ENCODE assay signal across 26 cellular contexts in the genomic region with DNA sequence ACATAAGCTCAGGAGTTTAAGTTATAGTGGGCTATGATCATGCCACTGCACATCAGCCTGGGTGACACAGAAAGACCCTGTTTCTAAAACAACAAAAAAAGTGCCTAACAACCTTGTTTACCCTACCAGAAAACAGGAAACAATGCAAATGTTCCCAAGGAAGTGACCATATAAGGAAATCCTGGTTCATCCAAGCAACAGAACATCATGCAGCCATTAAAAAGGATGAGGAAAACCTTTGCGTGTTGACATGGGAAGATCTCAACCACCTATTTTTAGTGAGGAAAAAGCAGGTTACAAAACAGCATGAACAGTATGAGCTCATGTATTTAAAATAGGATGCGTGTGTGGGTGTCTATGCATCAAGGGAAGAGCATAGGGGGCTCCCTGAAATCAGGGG. TPM values are rescaled to one million over a fixed set of nuclear protein-coding genes. Genes with fewer than 3 reads are reported as not detected.
A peak's percentile ranks its signal among the peaks of the same experiment; 100 is the strongest.
DNase-seq lines count a peak whose midpoint lies in the region; FAIRE-seq and TF ChIP-seq lines count a peak whose summit lies in the region.
"Had no signal": no experiment of that assay in that cellular context is flagged by ENCODE, and none has a peak within 500 bp of the region (broad histone marks: within the 10 kb centered on the region; RNA-seq: fewer than 3 reads in every experiment).

No MANE protein-coding gene starts in this region.

- no peaks in the 10 kb centered on the region; a peak in 1 of 7 replicates for H3K36me3 Mint-ChIP-seq in H9 (ENCODE audit: insufficient read depth in 1 of 3, low read depth in 3 of 3)
- H3K36me3 Mint-ChIP-seq: CD14-positive monocyte; CD4-positive, alpha-beta memory T cell had no signal

- no peaks in the 10 kb centered on the region for H3K23me2 ChIP-seq in H9 (ENCODE audit: insufficient read length, low read depth, low read length, poor library complexity, severe bottlenecking)

- H2BK12ac ChIP-seq in H9 (ENCODE audit: insufficient read length, low read depth, low read length) = no peak overlapping the region

- H3K9me3 ChIP-seq in H9 (ENCODE audit: control insufficient read depth, low read depth, low read length) (no peaks in the 10 kb centered on the region), kidney (ENCODE audit: control insufficient read depth in 1 of 2, low read length in 2 of 2) (no peaks in the 10 kb centered on the region), smooth muscle cell (replicated peaks; ENCODE audit: low read depth) (no peaks in the 10 kb centered on the region)
- H3K9me3 ChIP-seq: BE2C; BLaER1 treated with 17β-estradiol and CSF1 and Interleukin-3, amounts not matched to agents 10 nM and 100 nM had no signal

- no peaks in the 10 kb centered on the region for H3K9me3 Mint-ChIP-seq in H9
- H3K9me3 Mint-ChIP-seq: CD4-positive, alpha-beta memory T cell; HFFc6 had no signal

- no peak overlapping the region for H2AFZ ChIP-seq in H9 (ENCODE audit: low read length)
- no peak overlapping the region for H2AFZ ChIP-seq in smooth muscle cell (ENCODE audit: low read depth)
- H2AFZ ChIP-seq: GM23248 had no signal

- WGBS in H9 (ENCODE audit: extremely low coverage, insufficient read length, low lambda C conversion rate) = no CpG with 5 or more reads among the region's 2 CpGs
- WGBS in smooth muscle cell (ENCODE audit: low lambda C conversion rate) = 96% methylated on average over 2 of the region's 2 CpGs

- H2BK20ac ChIP-seq in H9 (ENCODE audit: low read depth, low read length, poor library complexity, severe bottlenecking) = no peak overlapping the region

- H3K27me3 Mint-ChIP-seq in H9 (ENCODE audit: low read depth) = peaks cover 11% of the 10 kb centered on the region

- H4K5ac ChIP-seq in H9 (ENCODE audit: insufficient read length, low read depth, low read length) = no peak overlapping the region

- no peak overlapping the region for H2BK15ac ChIP-seq in H9 (ENCODE audit: low read depth, low read length)

- H3K27me3 ChIP-seq in H9 (ENCODE audit: insufficient read depth, low read length) = no peaks in the 10 kb centered on the region
- no peaks in the 10 kb centered on the region for H3K27me3 ChIP-seq in smooth muscle cell (ENCODE audit: low read depth)
- H3K27me3 ChIP-seq: BE2C; BLaER1 treated with 17β-estradiol and CSF1 and Interleukin-3, amounts not matched to agents 10 nM and 100 nM had no signal

- H3K36me3 ChIP-seq in kidney (ENCODE audit: control insufficient read depth in 1 of 2, insufficient read depth in 2 of 2, low read length in 2 of 2) (no peaks in the 10 kb centered on the region), smooth muscle cell (ENCODE audit: low read depth) (no peaks in the 10 kb centered on the region)
- H3K36me3 ChIP-seq: BE2C; BLaER1 treated with 17β-estradiol and CSF1 and Interleukin-3, amounts not matched to agents 10 nM and 100 nM had no signal

- intact Hi-C loops in kidney (cut with DNase I) = no loop called here

- no peak overlapping the region for H3K27ac Mint-ChIP-seq in H9
- H3K27ac Mint-ChIP-seq: CD14-positive monocyte, HFFc6 had no signal

- H3K79me2 ChIP-seq in H9 (ENCODE audit: insufficient read depth, low read length) (no peaks in the 10 kb centered on the region), smooth muscle cell (ENCODE audit: low read depth) (no peaks in the 10 kb centered on the region)

- H3K4me1 Mint-ChIP-seq in H9 = peaks cover 0 to 3% of the 10 kb centered on the region in 2 experiments; a peak in 2 of 4 replicates
- H3K4me1 Mint-ChIP-seq: CD14-positive monocyte; CD4-positive, alpha-beta memory T cell had no signal

- DNase-seq in DMS53 (lab: John Stamatoyannopoulos, UW) (peak; percentile 43), DMS53 treated with DMSO at 0.1 percent for 48 hours (lab: John Stamatoyannopoulos, UW; ENCODE audit: unreplicated experiment) (no peak), H9 (no peak), NAMALWA (ENCODE audit: low spot score) (peak; percentile 43), kidney (peak; percentile 3), NCI-H1694 treated with DMSO at 0.1 percent for 48 hours (lab: John Stamatoyannopoulos, UW) (no peak), smooth muscle cell (lab: John Stamatoyannopoulos, UW; ENCODE audit: unreplicated experiment) (no peak)
- DNase-seq in stimulated activated CD4-positive, alpha-beta T cell treated with anti-CD3 and anti-CD28 coated beads, Interleukin-15, amount 100 ng/mL, for 24 hours = no peak
- DNase-seq: AML-193; BE2C; Calu3; CD4-positive, alpha-beta memory T cell; COR-L47; DMS79; EL; GDM1; GM23248; HCEC 1CT; HFFc6 had no signal

- H3K18ac ChIP-seq in H9 (ENCODE audit: insufficient read length, low read depth, low read length) = peak overlapping the region; percentile 7

- no peak overlapping the region for H2BK120ac ChIP-seq in H9 (ENCODE audit: low read depth, low read length, poor library complexity, severe bottlenecking)

- no peak overlapping the region for H3K4me3 Mint-ChIP-seq in H9
- H3K4me3 Mint-ChIP-seq: CD14-positive monocyte; CD4-positive, alpha-beta memory T cell; HFFc6 had no signal

- H3K4me3 ChIP-seq in kidney (ENCODE audit: low read length in 2 of 2) = no peak overlapping the region
- H3K4me3 ChIP-seq in smooth muscle cell = no peak overlapping the region
- H3K4me3 ChIP-seq: BLaER1 treated with 17β-estradiol and CSF1 and Interleukin-3, amounts not matched to agents 10 nM and 100 nM; GM12878; GM23248 had no signal

- H4K8ac ChIP-seq in H9 (replicated peaks; ENCODE audit: insufficient read length, low read depth, low read length) = no peak overlapping the region

- H3K4me2 ChIP-seq in H9 (ENCODE audit: insufficient read depth, insufficient read length, low read length) = no peak overlapping the region
- no peak overlapping the region for H3K4me2 ChIP-seq in smooth muscle cell
- H3K4me2 ChIP-seq: BLaER1 treated with 17β-estradiol and CSF1 and Interleukin-3, amounts not matched to agents 10 nM and 100 nM had no signal

- TF ChIP-seq CTCF in H9 (conservative IDR thresholded peaks at IDR 0.05) = no peak
- TF ChIP-seq CTCF in kidney (IDR thresholded peaks at IDR 0.05; ENCODE audit: borderline replicate concordance, extremely low read depth, insufficient read depth) = no peak
- no peak for TF ChIP-seq CTCF in smooth muscle cell (IDR thresholded peaks at IDR 0.05; ENCODE audit: borderline replicate concordance, insufficient read depth, poor library complexity, severe bottlenecking)

- H3T11ph ChIP-seq in H9 (ENCODE audit: low read length) = no peak overlapping the region

- H3F3A ChIP-seq in smooth muscle cell (ENCODE audit: low read depth) = no peaks in the 10 kb centered on the region

- no peak overlapping the region for H3K4ac ChIP-seq in H9 (ENCODE audit: low read depth, low read length)

- H4K20me1 ChIP-seq in H9 (ENCODE audit: control insufficient read depth, insufficient read depth, insufficient read length) (no peaks in the 10 kb centered on the region), smooth muscle cell (ENCODE audit: low read depth) (no peaks in the 10 kb centered on the region)
- H4K20me1 ChIP-seq: BLaER1 treated with 17β-estradiol and CSF1 and Interleukin-3, amounts not matched to agents 10 nM and 100 nM had no signal

- no peak overlapping the region for H3K56ac ChIP-seq in H9 (ENCODE audit: insufficient read length, low read depth, low read length)

- H3K4me1 ChIP-seq in H9 (ENCODE audit: insufficient read depth, low read length) = no peaks in the 10 kb centered on the region
- H3K4me1 ChIP-seq in kidney (ENCODE audit: control insufficient read depth in 1 of 2, insufficient read depth in 1 of 2, low read depth in 1 of 2, low read length in 2 of 2) = no peaks in the 10 kb centered on the region
- no peaks in the 10 kb centered on the region for H3K4me1 ChIP-seq in smooth muscle cell (ENCODE audit: low read depth)
- H3K4me1 ChIP-seq: BE2C had no signal

- no peak overlapping the region for H2AK5ac ChIP-seq in H9 (ENCODE audit: insufficient read length, low read length)

- FAIRE-seq in kidney (lab: Jason Lieb, UNC) = no peak
- FAIRE-seq: A204.1, GM12878, H54 had no signal

- H3K23ac ChIP-seq in H9 (ENCODE audit: insufficient read length, low read depth, low read length) = no peak overlapping the region

- no peak overlapping the region for H3K27ac ChIP-seq in H9 (ENCODE audit: insufficient read length, low read depth, low read length)
- no peak overlapping the region for H3K27ac ChIP-seq in kidney (ENCODE audit: low read depth in 2 of 2, low read length in 2 of 2)
- H3K27ac ChIP-seq in smooth muscle cell (ENCODE audit: low read depth) = no peak overlapping the region
- H3K27ac ChIP-seq: 22Rv1; BLaER1 treated with 17β-estradiol and CSF1 and Interleukin-3, amounts not matched to agents 10 nM and 100 nM; GM23248 had no signal

- no peak overlapping the region for H3K14ac ChIP-seq in H9 (ENCODE audit: insufficient read depth, low read length)

- no peak overlapping the region for H2BK5ac ChIP-seq in H9 (ENCODE audit: insufficient read length, low read length)

- H3K79me1 ChIP-seq in H9 (ENCODE audit: insufficient read depth, low read depth, low read length, poor library complexity, severe bottlenecking) = no peaks in the 10 kb centered on the region

- H3K9ac ChIP-seq in H9 (ENCODE audit: extremely low read depth, insufficient read length, low read length) (no peak overlapping the region), kidney (ENCODE audit: low read length in 2 of 2) (no peak overlapping the region), smooth muscle cell (ENCODE audit: low read depth) (no peak overlapping the region)
- H3K9ac ChIP-seq: BLaER1 treated with 17β-estradiol and CSF1 and Interleukin-3, amounts not matched to agents 10 nM and 100 nM; GM23248 had no signal

- no peak overlapping the region for H4K91ac ChIP-seq in H9 (ENCODE audit: insufficient read length, low read depth, low read length)

RNA-seq across cellular contexts. Expression of a gene that starts 13.7 kb away (rescaled TPM):
- total RNA-seq in H9 (2021) = 2.5 and 2.6 TPM in 2 replicates
- total RNA-seq in kidney = 5.0 TPM
- polyA plus RNA-seq in kidney (ENCODE audit: insufficient read depth, low read depth, low replicate concordance) = not detected
- 0.04 TPM in 1 of 2 replicates, not detected in the other for total RNA-seq in smooth muscle cell
- polyA plus RNA-seq in smooth muscle cell = not detected in 2 replicates
- total RNA-seq: Calu3; CD4-positive, alpha-beta memory T cell; GM12878; GM23248; HFFc6 had no signal
- polyA plus RNA-seq: AG04450, CD14-positive monocyte, GM12878, GM23248 had no signal

RNA-seq across cellular contexts. Expression of a gene that starts 43.2 kb away (rescaled TPM):
- total RNA-seq in H9 (2021) = 14.9 and 15.3 TPM in 2 replicates
- 20.3 TPM for total RNA-seq in kidney
- 3.3 TPM for polyA plus RNA-seq in kidney (ENCODE audit: insufficient read depth, low read depth, low replicate concordance)
- 13.4 and 18.3 TPM in 2 replicates for total RNA-seq in smooth muscle cell
- polyA plus RNA-seq in smooth muscle cell = 14.3 and 16.9 TPM in 2 replicates

Comparison
In these comparisons a context has a peak if more than half of its experiments do, and no peak if none do; other contexts are left out.
1. DNase-seq: peak in DMS53 (single experiment), NAMALWA (single experiment) and kidney (single experiment); none in DMS53 treated with DMSO at 0.1 percent for 48 hours (single experiment), H9 (single experiment), stimulated activated CD4-positive, alpha-beta T cell treated with anti-CD3 and anti-CD28 coated beads, Interleukin-15, amount 100 ng/mL, for 24 hours (single experiment), NCI-H1694 treated with DMSO at 0.1 percent for 48 hours (single experiment) and smooth muscle cell (single experiment).